19 cellular contexts compared by ENCODE assay signal in the genomic region with DNA sequence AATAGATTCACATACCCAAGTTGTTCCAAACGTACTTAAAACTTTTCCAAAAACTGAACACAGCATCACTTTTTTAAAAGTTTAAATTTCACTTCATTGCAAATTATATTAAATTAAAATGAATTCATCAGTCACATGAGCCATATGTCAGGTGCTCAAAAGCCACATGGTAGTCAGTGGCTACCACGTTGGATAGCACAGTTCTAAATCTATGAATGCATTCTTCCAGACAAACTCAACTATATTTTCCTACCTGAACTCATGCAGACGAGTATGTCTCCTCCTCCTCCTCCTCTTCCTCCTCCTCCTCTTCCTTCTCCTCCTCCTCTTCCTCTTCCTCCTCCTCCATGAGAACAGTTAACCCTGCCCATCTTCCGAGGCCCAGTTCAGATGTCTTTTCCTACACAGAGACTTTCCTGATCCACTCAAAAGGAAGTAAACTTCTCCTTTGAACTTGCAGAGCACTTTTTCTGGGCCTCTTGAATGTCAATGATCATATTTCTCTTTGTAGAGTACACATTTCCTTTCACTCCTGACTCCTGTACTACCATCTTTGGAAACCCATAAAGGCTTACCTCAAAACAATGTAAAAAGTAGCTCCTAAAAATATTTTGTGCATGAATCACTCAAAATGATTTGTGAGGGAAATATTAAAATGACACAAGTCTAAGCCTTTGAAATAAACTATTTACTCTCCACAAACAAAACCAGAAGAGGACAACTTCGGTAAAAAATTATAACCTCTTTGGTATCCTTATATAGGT.
A peak's percentile ranks its signal among the peaks of the same experiment; 100 is the strongest.
DNase-seq lines count a peak whose midpoint lies in the region; ATAC-seq, FAIRE-seq and TF ChIP-seq lines count a peak whose summit lies in the region.
"Had no signal": no experiment of that assay in that cellular context is flagged by ENCODE, and none has a peak within 500 bp of the region (broad histone marks: within the 10 kb centered on the region; RNA-seq: fewer than 3 reads in every experiment).

No MANE protein-coding gene starts in this region.

- DNase-seq in EH (ENCODE audit: low read depth) (peak; percentile 46), IMR-90 (peak; percentile 7), amniotic epithelial cell (ENCODE audit: low read depth) (peak; percentile 41), pancreas (no peak), A673 (ENCODE audit: low spot score) (no peak), NAMALWA (ENCODE audit: low spot score) (no peak)
- DNase-seq in activated T-cell treated with anti-CD3 and anti-CD28 coated beads, Interleukin-2, amount 50 U/mL, for 1 hour, result no peak
- DNase-seq: CD8-positive, alpha-beta memory T cell; DND-41; NCI-H1048; NCI-H146; NCI-H2081; NCI-H510A treated with DMSO at 0.1 percent for 48 hours; NCI-H82; SHP77 had no signal

- H3K27me3 ChIP-seq in IMR-90 (ENCODE audit: control insufficient read depth, insufficient read depth, low read length) (no peaks in the 10 kb centered on the region), pancreas (peaks cover 0 to 7% (median 0%) of the 10 kb centered on the region in 4 donors), A673 (replicated peaks; ENCODE audit: insufficient read depth, low read depth, low read length, poor library complexity) (no peaks in the 10 kb centered on the region)

- no peaks in the 10 kb centered on the region for H3K79me1 ChIP-seq in IMR-90 (ENCODE audit: low read depth in 1 of 2, low read length in 2 of 2)

- H3K14ac ChIP-seq in IMR-90 (replicated peaks; ENCODE audit: low read depth, low read length), result peak overlapping the region; percentile 48

- in situ Hi-C loops in IMR-90 (cut with MboI; ENCODE audit: low sequenced_read_pairs), result no loop called here

- CTCF ChIA-PET in IMR-90 (lab: Yijun Ruan, JAX) (no interaction called here), A673 (lab: Charles Lee) (no interaction called here)

- peak; percentile 5 for FAIRE-seq in pancreas (lab: Jason Lieb, UNC)
- FAIRE-seq: GM12892, H54 had no signal

- POLR2A ChIA-PET in IMR-90 (lab: Charles Lee; ENCODE audit: unreplicated experiment) (no interaction called here), A673 (lab: Charles Lee; ENCODE audit: low non-redundant PET) (no interaction called here)

- BruUV-seq in IMR-90 (replicated peaks; lab: Mats Ljungman, UMichigan) (no TSS peak), A673 (replicated peaks; lab: Mats Ljungman, UMichigan) (no TSS peak)

- no peak overlapping the region for H4K91ac ChIP-seq in IMR-90 (ENCODE audit: insufficient read depth, low read depth, low read length)

- H2AK5ac ChIP-seq in IMR-90 (ENCODE audit: low read depth, low read length), result peak overlapping the region; percentile 62

- no peaks in the 10 kb centered on the region for H4K20me1 ChIP-seq in IMR-90 (ENCODE audit: insufficient read depth, low read length)
- H4K20me1 ChIP-seq: BLaER1 had no signal

- peak overlapping the region; percentile 47 for H2BK120ac ChIP-seq in IMR-90 (ENCODE audit: low read depth, low read length)

- H4K5ac ChIP-seq in IMR-90 (ENCODE audit: low read depth, low read length), result peak overlapping the region; percentile 53; the same call in 1 of the 2 replicates

- H3K36me3 ChIP-seq in IMR-90 (ENCODE audit: control insufficient read depth, insufficient read depth, low read length) (no peaks in the 10 kb centered on the region), pancreas (no peaks in the 10 kb centered on the region), A673 (ENCODE audit: insufficient read depth, low read length, poor library complexity, severe bottlenecking) (no peaks in the 10 kb centered on the region)
- H3K36me3 ChIP-seq: BLaER1 had no signal

- peak overlapping the region; percentile 66; the same call in 1 of the 2 replicates for H2BK20ac ChIP-seq in IMR-90 (ENCODE audit: low read depth, low read length)

- H4K8ac ChIP-seq in IMR-90 (ENCODE audit: low read depth in 2 of 2, low read length in 2 of 2), result 0 out of 4 replicates have a peak overlapping the region, but pooled peaks of 1 of the 2 experiments have one; percentile 42

- peak overlapping the region; percentile 85; the same call in 1 of the 2 replicates for H3K18ac ChIP-seq in IMR-90 (ENCODE audit: low read depth, low read length)

- peak overlapping the region; percentile 53 for H2BK5ac ChIP-seq in IMR-90 (ENCODE audit: low read depth, low read length, poor library complexity, severe bottlenecking)

- H3K4ac ChIP-seq in IMR-90 (ENCODE audit: low read depth, low read length), result peak overlapping the region; percentile 71

- ATAC-seq in IMR-90 (ENCODE audit: low read depth), result no peak
- no peak for ATAC-seq in pancreas
- ATAC-seq: Panc1 had no signal

- no peak overlapping the region for H3K4me2 ChIP-seq in IMR-90 (ENCODE audit: low read depth, low read length)
- H3K4me2 ChIP-seq: BLaER1 had no signal

- H2AK9ac ChIP-seq in IMR-90 (replicated peaks; ENCODE audit: low read depth, low read length, poor library complexity), result no peak overlapping the region

- H3K9ac ChIP-seq in IMR-90 (ENCODE audit: low read depth, low read length), result no peak overlapping the region
- H3K9ac ChIP-seq: BLaER1 had no signal

- 78% methylated on average over 3 of the region's 5 CpGs; no CpG with 5 or more reads in 1 of the 2 experiments for WGBS in IMR-90 (ENCODE audit: extremely low coverage in 2 of 2, insufficient read length in 1 of 2), 2 experiments
- 57 to 70% methylated on average over 5 of the region's 5 CpGs for WGBS in pancreas, 2 donors

- no peak overlapping the region for H2AFZ ChIP-seq in IMR-90 (replicated peaks; ENCODE audit: low read length, poor library complexity)

- dilution Hi-C loops in IMR-90 (cut with HindIII; ENCODE audit: low sequenced_read_pairs, unreplicated experiment), result no loop called here

- no peak overlapping the region for H3K27ac ChIP-seq in IMR-90 (ENCODE audit: insufficient read depth, low read length)
- H3K27ac ChIP-seq in pancreas, result no peak overlapping the region
- H3K27ac ChIP-seq in A673 (ENCODE audit: low read depth, low read length, poor library complexity, severe bottlenecking), result no peak overlapping the region
- H3K27ac ChIP-seq: BLaER1 had no signal

- TF ChIP-seq CTCF in IMR-90 (conservative IDR thresholded peaks at IDR 0.05; ENCODE audit: low read depth, low read length) (no peak), pancreas (IDR thresholded peaks at IDR 0.05) (no peak), A673 (conservative IDR thresholded peaks at IDR 0.05; ENCODE audit: low read depth, low read length) (no peak)

- no peak overlapping the region for H3K23ac ChIP-seq in IMR-90 (ENCODE audit: low read depth, low read length)

- peaks cover 7% of the 10 kb centered on the region; the same call in 1 of the 2 replicates for H3K9me1 ChIP-seq in IMR-90 (ENCODE audit: insufficient read depth, low read length)

- no peaks in the 10 kb centered on the region for H3K9me3 ChIP-seq in IMR-90 (ENCODE audit: control insufficient read depth, insufficient read depth, low read length)
- no peaks in the 10 kb centered on the region for H3K9me3 ChIP-seq in pancreas
- no peaks in the 10 kb centered on the region for H3K9me3 ChIP-seq in A673 (ENCODE audit: low read depth, low read length, poor library complexity, severe bottlenecking)
- H3K9me3 ChIP-seq: BLaER1 had no signal

- H3K4me3 ChIP-seq in IMR-90 (ENCODE audit: insufficient read depth, low read depth, low read length) (no peak overlapping the region), pancreas (no peak overlapping the region), A673 (ENCODE audit: low read depth, low read length, poor library complexity, severe bottlenecking) (no peak overlapping the region)
- H3K4me3 ChIP-seq: BLaER1 had no signal

- H3K4me1 ChIP-seq in IMR-90 (ENCODE audit: control insufficient read depth, insufficient read depth, low read length), result peaks cover 4% of the 10 kb centered on the region
- no peaks in the 10 kb centered on the region for H3K4me1 ChIP-seq in pancreas
- H3K4me1 ChIP-seq in A673 (ENCODE audit: insufficient read depth, low read length, poor library complexity, severe bottlenecking), result no peaks in the 10 kb centered on the region
- H3K4me1 ChIP-seq: BLaER1 had no signal

- intact Hi-C loops in IMR-90 (cut with micrococcal nuclease) (no loop called here), pancreas (cut with DNase I) (no loop called here), A673 (cut with micrococcal nuclease; ENCODE audit: unreplicated experiment) (no loop called here)

- peak overlapping the region; percentile 54; the same call in 1 of the 3 replicates for H2BK15ac ChIP-seq in IMR-90 (ENCODE audit: low read depth, low read length)

- no peak for TF ChIP-seq RAD21 in IMR-90 (IDR thresholded peaks at IDR 0.05; ENCODE audit: low read length)

- H3K56ac ChIP-seq in IMR-90 (ENCODE audit: extremely low read depth, insufficient read depth, low read length), result no peak overlapping the region

- no peak for TF ChIP-seq POLR2A in IMR-90 (IDR thresholded peaks at IDR 0.05; ENCODE audit: low read depth, low read length)

TF ChIP-seq in IMR-90, 13 proteins besides CTCF, POLR2A, EP300 and RAD21:
- TF ChIP-seq FOS (IDR thresholded peaks at IDR 0.05; ENCODE audit: low read depth, low read length) (no peak), CHD1 (IDR thresholded peaks at IDR 0.05; ENCODE audit: low read depth, low read length) (no peak), SMC3 (IDR thresholded peaks at IDR 0.05; ENCODE audit: low read depth, low read length) (no peak), CEBPB (IDR thresholded peaks at IDR 0.05; ENCODE audit: low read depth, low read length) (no peak)

Comparison
In these comparisons a context has a peak if more than half of its experiments do, and no peak if none do; other contexts are left out.
1. DNase-seq: peak in EH (single experiment), IMR-90 (single experiment) and amniotic epithelial cell (single experiment); none in pancreas (0 of 6), A673 (single experiment), activated T-cell treated with anti-CD3 and anti-CD28 coated beads, Interleukin-2, amount 50 U/mL, for 1 hour (single experiment) and NAMALWA (single experiment).